ENCODE assay signal across 21 cellular contexts in the genomic region with DNA sequence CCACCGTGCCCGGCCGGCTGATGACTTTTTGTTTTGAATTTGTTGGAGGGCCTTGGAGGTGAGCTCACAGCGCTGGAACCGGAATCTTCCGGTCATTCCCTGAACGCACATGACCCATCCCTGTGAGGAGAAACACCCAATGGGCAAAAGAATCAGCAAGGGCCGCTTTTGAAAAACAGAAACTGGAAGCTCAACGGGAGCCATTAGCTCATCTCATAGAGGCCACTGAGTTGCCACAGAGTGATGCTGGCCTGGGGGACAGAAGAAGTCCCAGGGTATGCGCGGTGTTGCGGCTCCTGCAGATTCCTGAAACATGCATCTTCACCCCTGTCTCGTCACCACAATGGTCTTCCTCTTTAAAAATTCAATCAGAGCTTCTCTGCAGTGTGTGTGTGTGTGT.
A peak's percentile ranks its signal among the peaks of the same experiment; 100 is the strongest.
DNase-seq lines count a peak whose midpoint lies in the region; ATAC-seq and TF ChIP-seq lines count a peak whose summit lies in the region.
"Had no signal": no experiment of that assay in that cellular context is flagged by ENCODE, and none has a peak within 500 bp of the region (broad histone marks: within the 10 kb centered on the region; RNA-seq: fewer than 3 reads in every experiment).

No MANE protein-coding gene starts in this region.

- no peak overlapping the region for H3K4me3 Mint-ChIP-seq in naive thymus-derived CD4-positive, alpha-beta T cell
- H3K4me3 Mint-ChIP-seq: B cell; CD8-positive, alpha-beta T cell had no signal

- no peak overlapping the region for H3K27ac ChIP-seq in naive thymus-derived CD4-positive, alpha-beta T cell (ENCODE audit: low read depth, low read length)
- H3K27ac ChIP-seq: C4-2B, RWPE1 had no signal

- H3K27me3 Mint-ChIP-seq in naive thymus-derived CD4-positive, alpha-beta T cell = peaks cover 0 to 29% (median 5%) of the 10 kb centered on the region in 5 donors

- intact Hi-C loops in naive thymus-derived CD4-positive, alpha-beta T cell (cut with micrococcal nuclease) = no loop called here

- no peak overlapping the region for H3K27ac Mint-ChIP-seq in naive thymus-derived CD4-positive, alpha-beta T cell
- H3K27ac Mint-ChIP-seq: B cell; CD8-positive, alpha-beta T cell had no signal

- POLR2A ChIA-PET in naive thymus-derived CD4-positive, alpha-beta T cell (lab: Charles Lee) = no interaction called here

- H3K9me3 Mint-ChIP-seq in naive thymus-derived CD4-positive, alpha-beta T cell = no peaks in the 10 kb centered on the region
- H3K9me3 Mint-ChIP-seq: CD8-positive, alpha-beta T cell had no signal

- H3K4me3 ChIP-seq in AG10803 (ENCODE audit: low read length) = no peak overlapping the region
- no peak overlapping the region for H3K4me3 ChIP-seq in naive thymus-derived CD4-positive, alpha-beta T cell (ENCODE audit: low read length)

- H3K9me3 ChIP-seq in naive thymus-derived CD4-positive, alpha-beta T cell (ENCODE audit: control insufficient read depth in 2 of 3, low read length in 3 of 3) = no peaks in the 10 kb centered on the region

- H3K4me1 Mint-ChIP-seq in naive thymus-derived CD4-positive, alpha-beta T cell = no peaks in the 10 kb centered on the region
- H3K4me1 Mint-ChIP-seq: B cell had no signal

- H3K4me1 ChIP-seq in naive thymus-derived CD4-positive, alpha-beta T cell (ENCODE audit: control insufficient read depth in 2 of 2, insufficient read depth in 2 of 2, low read length in 2 of 2) = no peaks in the 10 kb centered on the region

- H3K36me3 Mint-ChIP-seq in naive thymus-derived CD4-positive, alpha-beta T cell = no peaks in the 10 kb centered on the region
- H3K36me3 Mint-ChIP-seq: CD8-positive, alpha-beta T cell had no signal

- no peak for TF ChIP-seq CTCF in AG10803 (conservative IDR thresholded peaks at IDR 0.05; ENCODE audit: low read length)

- DNase-seq in AG10803 (ENCODE audit: low read depth) (peak; percentile 62), GM04504 (ENCODE audit: low read depth) (peak; percentile 68), islet precursor cell (peak; percentile 48), retina (peak; percentile 31), amniotic stem cell (lab: John Stamatoyannopoulos, UW) (no peak)
- no peak for DNase-seq in naive thymus-derived CD4-positive, alpha-beta T cell
- DNase-seq: CD8-positive, alpha-beta T cell; DND-41; KBM-7; MV-4-11; NCI-H1105; NCI-H1436 treated with DMSO at 0.1 percent for 48 hours; NCI-H1930; NCI-H2107; NCI-H748 treated with DMSO at 0.1 percent for 48 hours; SHP77; SW 1271 had no signal

- no peaks in the 10 kb centered on the region for H3K27me3 ChIP-seq in naive thymus-derived CD4-positive, alpha-beta T cell (ENCODE audit: control insufficient read depth in 2 of 2, insufficient read depth in 2 of 2, low read length in 2 of 2)

- H3K36me3 ChIP-seq in naive thymus-derived CD4-positive, alpha-beta T cell (ENCODE audit: control insufficient read depth in 2 of 3, insufficient read depth in 3 of 3, low read length in 3 of 3) = no peaks in the 10 kb centered on the region

- CTCF ChIA-PET in naive thymus-derived CD4-positive, alpha-beta T cell (lab: Charles Lee) = no interaction called here

- no peak for ATAC-seq in naive thymus-derived CD4-positive, alpha-beta T cell
- no peak for ATAC-seq in HG02678 (IDR thresholded peaks at IDR 0.05; ENCODE audit: unreplicated experiment)
- ATAC-seq: CD8-positive, alpha-beta T cell had no signal

Comparison
In these comparisons a context has a peak if more than half of its experiments do, and no peak if none do; other contexts are left out.
1. DNase-seq: peak in AG10803 (single experiment), GM04504 (single experiment), islet precursor cell (single experiment) and retina (single experiment); none in naive thymus-derived CD4-positive, alpha-beta T cell (0 of 9) and amniotic stem cell (single experiment).